Comparison of ENCODE assay signal across 9 cellular contexts in genomic region chr4:7649741-7650531, GRCh38.
DNase-seq lines count a peak whose midpoint lies in the region; ATAC-seq and TF ChIP-seq lines count a peak whose summit lies in the region.
"Had no signal": no experiment of that assay in that cellular context is flagged by ENCODE, and none has a peak within 500 bp of the region (broad histone marks: within the 10 kb centered on the region; RNA-seq: fewer than 3 reads in every experiment).

No MANE protein-coding gene starts in this region.

- no peak for TF ChIP-seq CTCF in esophagus muscularis mucosa (IDR thresholded peaks at IDR 0.05)

- WGBS in right cardiac atrium, result 74% methylated on average over 32 of the region's 32 CpGs
- WGBS in esophagus muscularis mucosa, result 79% methylated on average over 27 of the region's 32 CpGs

- H3K9me3 ChIP-seq in right cardiac atrium (ENCODE audit: control insufficient read depth, low read length) (no peaks in the 10 kb centered on the region), esophagus muscularis mucosa (no peaks in the 10 kb centered on the region)

- H3K4me1 ChIP-seq in right cardiac atrium (ENCODE audit: control insufficient read depth, insufficient read depth, low read length) (no peaks in the 10 kb centered on the region), esophagus muscularis mucosa (peaks cover 0 to 30% (median 21%) of the 10 kb centered on the region in 4 donors)

- no peak for DNase-seq in Right ventricle myocardium superior
- DNase-seq in right cardiac atrium, result no peak
- DNase-seq in activated CD4-positive, alpha-beta T cell treated with anti-CD3 and anti-CD28 coated beads, Interleukin-2, amount 50 U/mL, for 4 hours, result peak; percentile 8 to 20
- DNase-seq in esophagus muscularis mucosa (ENCODE audit: extremely low spot score), result peak; percentile 92
- DNase-seq in stimulated activated CD4-positive, alpha-beta T cell treated with anti-CD3 and anti-CD28 coated beads, Interleukin-4, amount 100 ng/mL, for 48 hours (ENCODE audit: low read depth in 2 of 2), result peak; percentile 26 to 37
- DNase-seq in NCI-H2081 (lab: John Stamatoyannopoulos, UW), result no peak
- no peak for DNase-seq in NCI-H1105 (lab: John Stamatoyannopoulos, UW)

- no peak for TF ChIP-seq POLR2A in esophagus muscularis mucosa (IDR thresholded peaks at IDR 0.05; ENCODE audit: low read depth)

- no peaks in the 10 kb centered on the region for H3K36me3 ChIP-seq in esophagus muscularis mucosa

- H3K4me3 ChIP-seq in right cardiac atrium (ENCODE audit: low read length) (no peak overlapping the region), esophagus muscularis mucosa (no peak overlapping the region)

- no peak overlapping the region for H3K27ac ChIP-seq in right cardiac atrium (ENCODE audit: low read length)
- H3K27ac ChIP-seq in esophagus muscularis mucosa (replicated peaks in 1 of 4), result no peak overlapping the region
- H3K27ac ChIP-seq: C4-2B had no signal

- H3K27me3 ChIP-seq in right cardiac atrium (ENCODE audit: control insufficient read depth, insufficient read depth) (no peaks in the 10 kb centered on the region), esophagus muscularis mucosa (no peaks in the 10 kb centered on the region)

- ATAC-seq in Right ventricle myocardium superior (ENCODE audit: poor library complexity) (peak; percentile 39), right cardiac atrium (no peak), HG03139 (IDR thresholded peaks at IDR 0.05; ENCODE audit: unreplicated experiment) (no peak)

- intact Hi-C loops in Right ventricle myocardium superior (cut with DNase I) (no loop called here), right cardiac atrium (cut with DNase I) (no loop called here), esophagus muscularis mucosa (cut with DNase I) (no loop called here)

- no peak for TF ChIP-seq EP300 in esophagus muscularis mucosa (IDR thresholded peaks at IDR 0.05)

Comparison
In these comparisons a context has a peak if more than half of its experiments do, and no peak if none do; other contexts are left out.
1. DNase-seq: peak in activated CD4-positive, alpha-beta T cell treated with anti-CD3 and anti-CD28 coated beads, Interleukin-2, amount 50 U/mL, for 4 hours (2 of 2), esophagus muscularis mucosa (single experiment) and stimulated activated CD4-positive, alpha-beta T cell treated with anti-CD3 and anti-CD28 coated beads, Interleukin-4, amount 100 ng/mL, for 48 hours (2 of 2); none in Right ventricle myocardium superior (single experiment), right cardiac atrium (0 of 3), NCI-H2081 (0 of 2) and NCI-H1105 (single experiment).